ENCODE assay signal across 13 cellular contexts in genomic region chr12:4280351-4281163, GRCh38. TPM values are rescaled to one million over a fixed set of nuclear protein-coding genes. Genes with fewer than 3 reads are reported as not detected.
A peak's percentile ranks its signal among the peaks of the same experiment; 100 is the strongest.
DNase-seq lines count a peak whose midpoint lies in the region; ATAC-seq and TF ChIP-seq lines count a peak whose summit lies in the region.
"Had no signal": no experiment of that assay in that cellular context is flagged by ENCODE, and none has a peak within 500 bp of the region (broad histone marks: within the 10 kb centered on the region; RNA-seq: fewer than 3 reads in every experiment).

No MANE protein-coding gene starts in this region.

- H3K36me3 Mint-ChIP-seq in activated CD4-positive, alpha-beta T cell treated with anti-CD3 and anti-CD28 coated beads, Interleukin-2, amount 10 ng/mL, durations not matched to agents 24 days and 14 days (ENCODE audit: low read depth): peaks cover 92% of the 10 kb centered on the region
- peaks cover 81% of the 10 kb centered on the region for H3K36me3 Mint-ChIP-seq in central memory CD8-positive, alpha-beta T cell (ENCODE audit: insufficient read depth)

- H3K4me1 ChIP-seq in lower lobe of right lung (peaks cover 53% of the 10 kb centered on the region), stomach smooth muscle (ENCODE audit: control insufficient read depth, insufficient read depth, low read length) (peaks cover 62% of the 10 kb centered on the region)
- H3K4me1 ChIP-seq: prostate gland had no signal

- H3K27ac ChIP-seq in lower lobe of right lung: peak overlapping the region; percentile 11
- H3K27ac ChIP-seq in stomach smooth muscle (ENCODE audit: low read length): peak overlapping the region; percentile 71

- intact Hi-C loops in activated CD4-positive, alpha-beta T cell treated with anti-CD3 and anti-CD28 coated beads, Interleukin-2, amount 10 ng/mL, durations not matched to agents 24 days and 14 days (cut with micrococcal nuclease): no loop called here
- intact Hi-C loops in lower lobe of right lung (cut with DNase I): no loop called here

- peaks cover 75% of the 10 kb centered on the region for H3K4me1 Mint-ChIP-seq in activated CD4-positive, alpha-beta T cell treated with anti-CD3 and anti-CD28 coated beads, Interleukin-2, amount 10 ng/mL, durations not matched to agents 24 days and 14 days
- peaks cover 79% of the 10 kb centered on the region for H3K4me1 Mint-ChIP-seq in central memory CD8-positive, alpha-beta T cell

- H3K36me3 ChIP-seq in lower lobe of right lung (peaks cover 66% of the 10 kb centered on the region), stomach smooth muscle (ENCODE audit: control insufficient read depth in 2 of 2, insufficient read depth in 2 of 2, low read length in 2 of 2) (peaks cover 59 to 64% of the 10 kb centered on the region in 2 donors)
- H3K36me3 ChIP-seq: prostate gland had no signal

- H3K27me3 ChIP-seq in lower lobe of right lung (ENCODE audit: low read depth): peaks cover 9% of the 10 kb centered on the region
- no peaks in the 10 kb centered on the region for H3K27me3 ChIP-seq in stomach smooth muscle (ENCODE audit: control insufficient read depth in 1 of 2, insufficient read depth in 2 of 2, low read length in 2 of 2)

- peak overlapping the region; percentile 76 for H3K27ac Mint-ChIP-seq in activated CD4-positive, alpha-beta T cell treated with anti-CD3 and anti-CD28 coated beads, Interleukin-2, amount 10 ng/mL, durations not matched to agents 24 days and 14 days
- peak overlapping the region; percentile 74 for H3K27ac Mint-ChIP-seq in central memory CD8-positive, alpha-beta T cell (ENCODE audit: low read depth)

- TF ChIP-seq CTCF in lower lobe of right lung (IDR thresholded peaks at IDR 0.05): no peak

- no peaks in the 10 kb centered on the region for H3K27me3 Mint-ChIP-seq in activated CD4-positive, alpha-beta T cell treated with anti-CD3 and anti-CD28 coated beads, Interleukin-2, amount 10 ng/mL, durations not matched to agents 24 days and 14 days
- no peaks in the 10 kb centered on the region for H3K27me3 Mint-ChIP-seq in central memory CD8-positive, alpha-beta T cell

- H3K9me3 ChIP-seq in lower lobe of right lung (no peaks in the 10 kb centered on the region), stomach smooth muscle (ENCODE audit: control insufficient read depth in 2 of 2, low read length in 2 of 2) (no peaks in the 10 kb centered on the region)
- H3K9me3 ChIP-seq: prostate gland had no signal

- H3K9ac ChIP-seq in stomach smooth muscle (ENCODE audit: low read length in 2 of 2): peak overlapping the region; percentile 18 to 51

- H3K4me3 ChIP-seq in lower lobe of right lung: no peak overlapping the region
- peak overlapping the region; percentile 15 to 57 for H3K4me3 ChIP-seq in stomach smooth muscle (ENCODE audit: low read length in 2 of 2)
- H3K4me3 ChIP-seq: prostate gland had no signal

- no peaks in the 10 kb centered on the region for H3K9me3 Mint-ChIP-seq in activated CD4-positive, alpha-beta T cell treated with anti-CD3 and anti-CD28 coated beads, Interleukin-2, amount 10 ng/mL, durations not matched to agents 24 days and 14 days
- no peaks in the 10 kb centered on the region for H3K9me3 Mint-ChIP-seq in central memory CD8-positive, alpha-beta T cell

- H3K4me3 Mint-ChIP-seq in activated CD4-positive, alpha-beta T cell treated with anti-CD3 and anti-CD28 coated beads, Interleukin-2, amount 10 ng/mL, durations not matched to agents 24 days and 14 days: peak overlapping the region; percentile 70
- H3K4me3 Mint-ChIP-seq in central memory CD8-positive, alpha-beta T cell: no peak overlapping the region

- no peak for ATAC-seq in central memory CD8-positive, alpha-beta T cell (replicated peaks; ENCODE audit: extremely low read depth, poor library complexity, severe bottlenecking)
- ATAC-seq in lower lobe of right lung (no peak), HG03469 (IDR thresholded peaks at IDR 0.05; ENCODE audit: unreplicated experiment) (no peak)

- no peak for DNase-seq in activated CD4-positive, alpha-beta T cell treated with anti-CD3 and anti-CD28 coated beads, Interleukin-2, amount 10 ng/mL, durations not matched to agents 24 days and 14 days
- DNase-seq in activated CD4-positive, alpha-beta T cell treated with anti-CD3 and anti-CD28 coated beads for 48 hours: no peak
- no peak for DNase-seq in central memory CD8-positive, alpha-beta T cell (ENCODE audit: low spot score in 2 of 2)
- DNase-seq in lower lobe of right lung (no peak), AG08395 (ENCODE audit: low spot score) (no peak), NCI-H1436 (lab: John Stamatoyannopoulos, UW) (no peak)
- DNase-seq: ACHN, cortex of kidney, GDM1, SHP77 had no signal

RNA-seq across cellular contexts. Expression of gene CCND2, which starts 7.0 kb away (rescaled TPM):
- 607 and 615 TPM in 2 replicates for total RNA-seq in activated CD4-positive, alpha-beta T cell treated with anti-CD3 and anti-CD28 coated beads, Interleukin-2, amount 10 ng/mL, durations not matched to agents 24 days and 14 days
- total RNA-seq in lower lobe of right lung: 57.7 TPM

RNA-seq across cellular contexts. Expression of gene TIGAR, which starts 40.5 kb away (rescaled TPM):
- total RNA-seq in activated CD4-positive, alpha-beta T cell treated with anti-CD3 and anti-CD28 coated beads, Interleukin-2, amount 10 ng/mL, durations not matched to agents 24 days and 14 days: 13.4 TPM in 2 replicates
- 18.6 TPM for total RNA-seq in lower lobe of right lung

Comparison
In these comparisons a context has a peak if more than half of its experiments do, and no peak if none do; other contexts are left out.
1. RNA of gene CCND2, which starts 7.0 kb away (total RNA-seq): 607 to 615 TPM in activated CD4-positive, alpha-beta T cell treated with anti-CD3 and anti-CD28 coated beads, Interleukin-2, amount 10 ng/mL, durations not matched to agents 24 days and 14 days; 57.7 TPM in lower lobe of right lung (single experiment); every median in the first group is over 10 times any median in the second.